Comparison of ENCODE assay signal across 1 cellular context in the genomic region with DNA sequence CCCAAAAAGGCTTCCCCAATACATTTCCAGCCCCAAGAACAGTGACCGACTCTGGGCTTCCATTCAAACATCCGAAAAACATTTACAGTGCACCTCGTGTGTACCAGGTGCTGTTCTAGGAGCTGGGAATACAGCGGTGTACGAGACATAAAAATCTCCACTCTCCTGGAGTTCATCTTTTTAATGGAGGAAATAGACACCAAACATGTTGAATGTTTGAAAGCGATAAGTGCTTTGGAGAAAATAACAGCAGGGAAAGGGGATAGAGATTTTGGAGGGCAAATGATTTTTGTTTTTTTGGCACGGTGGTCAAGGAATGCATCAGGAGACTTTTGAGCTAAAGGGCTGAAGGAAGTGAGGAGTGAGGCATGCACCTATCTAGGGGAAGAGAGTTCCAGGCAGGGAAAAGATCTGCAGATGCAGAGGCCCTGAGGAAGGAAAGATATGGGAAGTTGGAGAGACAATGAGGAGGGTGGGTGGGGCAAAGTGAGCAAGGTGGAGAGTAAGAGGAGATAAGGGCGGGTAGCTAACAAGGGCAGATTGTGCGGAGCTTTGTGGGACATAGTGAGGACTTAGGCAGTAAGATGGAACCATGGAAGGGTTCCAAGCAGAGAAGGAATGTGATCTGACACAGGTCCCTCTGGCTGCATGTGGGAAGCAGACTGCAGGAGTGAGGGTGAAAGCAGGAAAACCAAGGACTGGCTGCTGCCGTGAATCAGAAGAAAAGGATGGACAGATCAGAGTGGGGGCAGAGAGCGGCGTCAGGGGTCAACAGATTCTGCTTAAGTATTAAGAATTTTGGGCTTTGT.
TF ChIP-seq lines count a peak whose summit lies in the region.

No MANE protein-coding gene starts in this region.

TF ChIP-seq in K562, 482 proteins besides CTCF, POLR2A, EP300 and RAD21 (continued from another document and continues in another):
- TF ChIP-seq NFIX (CRISPR knock-in tag; IDR thresholded peaks at IDR 0.05; ENCODE audit: low read depth), result no peak
- TF ChIP-seq TCF3 (CRISPR knock-in tag; IDR thresholded peaks at IDR 0.05), result peak; percentile 75
- 0 out of 4 replicates have a peak, but pooled peaks of 1 of the 2 experiments have one; percentile 4 for TF ChIP-seq SIN3A (IDR thresholded peaks at IDR 0.05; ENCODE audit: borderline replicate concordance in 2 of 2, control insufficient read depth in 1 of 2, low read depth in 2 of 2, low read length in 2 of 2)
- 0 out of 2 replicates have a peak, but pooled peaks have one; percentile 5 for TF ChIP-seq SPI1 (IDR thresholded peaks at IDR 0.05; ENCODE audit: borderline replicate concordance, low read depth, low read length)
- no peak for TF ChIP-seq ATF7 (IDR thresholded peaks at IDR 0.05)
- no peak for TF ChIP-seq NR3C1 (CRISPR knock-in tag; IDR thresholded peaks at IDR 0.05)
- TF ChIP-seq, protein P1, sequence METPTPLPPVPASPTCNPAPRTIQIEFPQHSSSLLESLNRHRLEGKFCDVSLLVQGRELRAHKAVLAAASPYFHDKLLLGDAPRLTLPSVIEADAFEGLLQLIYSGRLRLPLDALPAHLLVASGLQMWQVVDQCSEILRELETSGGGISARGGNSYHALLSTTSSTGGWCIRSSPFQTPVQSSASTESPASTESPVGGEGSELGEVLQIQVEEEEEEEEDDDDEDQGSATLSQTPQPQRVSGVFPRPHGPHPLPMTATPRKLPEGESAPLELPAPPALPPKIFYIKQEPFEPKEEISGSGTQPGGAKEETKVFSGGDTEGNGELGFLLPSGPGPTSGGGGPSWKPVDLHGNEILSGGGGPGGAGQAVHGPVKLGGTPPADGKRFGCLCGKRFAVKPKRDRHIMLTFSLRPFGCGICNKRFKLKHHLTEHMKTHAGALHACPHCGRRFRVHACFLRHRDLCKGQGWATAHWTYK (CRISPR knock-in tag; IDR thresholded peaks at IDR 0.05), result no peak
- TF ChIP-seq MITF (IDR thresholded peaks at IDR 0.05), result no peak
- TF ChIP-seq SLC30A9 (CRISPR knock-in tag; IDR thresholded peaks at IDR 0.05), result no peak
- TF ChIP-seq KDM1A (IDR thresholded peaks at IDR 0.05), result peak; percentile 53 to 70; a peak in 2 of 4 replicates
- no peak for TF ChIP-seq RBM15 (IDR thresholded peaks at IDR 0.05; ENCODE audit: insufficient read depth, low read length)
- TF ChIP-seq, protein P2, sequence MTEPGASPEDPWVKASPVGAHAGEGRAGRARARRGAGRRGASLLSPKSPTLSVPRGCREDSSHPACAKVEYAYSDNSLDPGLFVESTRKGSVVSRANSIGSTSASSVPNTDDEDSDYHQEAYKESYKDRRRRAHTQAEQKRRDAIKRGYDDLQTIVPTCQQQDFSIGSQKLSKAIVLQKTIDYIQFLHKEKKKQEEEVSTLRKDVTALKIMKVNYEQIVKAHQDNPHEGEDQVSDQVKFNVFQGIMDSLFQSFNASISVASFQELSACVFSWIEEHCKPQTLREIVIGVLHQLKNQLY (CRISPR knock-in tag; conservative IDR thresholded peaks at IDR 0.05), result no peak
- TF ChIP-seq ZNF75A (CRISPR knock-in tag; IDR thresholded peaks at IDR 0.05), result no peak
- TF ChIP-seq, protein P3, sequence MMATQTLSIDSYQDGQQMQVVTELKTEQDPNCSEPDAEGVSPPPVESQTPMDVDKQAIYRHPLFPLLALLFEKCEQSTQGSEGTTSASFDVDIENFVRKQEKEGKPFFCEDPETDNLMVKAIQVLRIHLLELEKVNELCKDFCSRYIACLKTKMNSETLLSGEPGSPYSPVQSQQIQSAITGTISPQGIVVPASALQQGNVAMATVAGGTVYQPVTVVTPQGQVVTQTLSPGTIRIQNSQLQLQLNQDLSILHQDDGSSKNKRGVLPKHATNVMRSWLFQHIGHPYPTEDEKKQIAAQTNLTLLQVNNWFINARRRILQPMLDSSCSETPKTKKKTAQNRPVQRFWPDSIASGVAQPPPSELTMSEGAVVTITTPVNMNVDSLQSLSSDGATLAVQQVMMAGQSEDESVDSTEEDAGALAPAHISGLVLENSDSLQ (IDR thresholded peaks at IDR 0.05), result 0 out of 2 replicates have a peak, but pooled peaks have one; percentile 7
- TF ChIP-seq BRF2 (IDR thresholded peaks at IDR 0.05; ENCODE audit: borderline replicate concordance, insufficient read depth, insufficient read length), result no peak
- TF ChIP-seq, protein P4, sequence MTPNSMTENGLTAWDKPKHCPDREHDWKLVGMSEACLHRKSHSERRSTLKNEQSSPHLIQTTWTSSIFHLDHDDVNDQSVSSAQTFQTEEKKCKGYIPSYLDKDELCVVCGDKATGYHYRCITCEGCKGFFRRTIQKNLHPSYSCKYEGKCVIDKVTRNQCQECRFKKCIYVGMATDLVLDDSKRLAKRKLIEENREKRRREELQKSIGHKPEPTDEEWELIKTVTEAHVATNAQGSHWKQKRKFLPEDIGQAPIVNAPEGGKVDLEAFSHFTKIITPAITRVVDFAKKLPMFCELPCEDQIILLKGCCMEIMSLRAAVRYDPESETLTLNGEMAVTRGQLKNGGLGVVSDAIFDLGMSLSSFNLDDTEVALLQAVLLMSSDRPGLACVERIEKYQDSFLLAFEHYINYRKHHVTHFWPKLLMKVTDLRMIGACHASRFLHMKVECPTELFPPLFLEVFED (CRISPR knock-in tag; conservative IDR thresholded peaks at IDR 0.05), result 0 out of 2 replicates have a peak, but pooled peaks have one; percentile 26
- peak; percentile 73 for TF ChIP-seq NFIC (IDR thresholded peaks at IDR 0.05)
- TF ChIP-seq, protein P5, sequence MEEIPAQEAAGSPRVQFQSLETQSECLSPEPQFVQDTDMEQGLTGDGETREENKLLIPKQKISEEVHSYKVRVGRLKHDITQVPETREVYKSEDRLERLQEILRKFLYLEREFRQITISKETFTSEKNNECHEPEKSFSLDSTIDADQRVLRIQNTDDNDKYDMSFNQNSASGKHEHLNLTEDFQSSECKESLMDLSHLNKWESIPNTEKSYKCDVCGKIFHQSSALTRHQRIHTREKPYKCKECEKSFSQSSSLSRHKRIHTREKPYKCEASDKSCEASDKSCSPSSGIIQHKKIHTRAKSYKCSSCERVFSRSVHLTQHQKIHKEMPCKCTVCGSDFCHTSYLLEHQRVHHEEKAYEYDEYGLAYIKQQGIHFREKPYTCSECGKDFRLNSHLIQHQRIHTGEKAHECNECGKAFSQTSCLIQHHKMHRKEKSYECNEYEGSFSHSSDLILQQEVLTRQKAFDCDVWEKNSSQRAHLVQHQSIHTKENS (CRISPR knock-in tag; IDR thresholded peaks at IDR 0.05), result no peak
- TF ChIP-seq ASH1L (IDR thresholded peaks at IDR 0.05; ENCODE audit: borderline replicate concordance, low read depth, partially characterized antibody), result peak; percentile 0
- TF ChIP-seq NCOR1 (IDR thresholded peaks at IDR 0.05), result peak; percentile 79
- TF ChIP-seq HLTF (IDR thresholded peaks at IDR 0.05), result peak; percentile 75; the same call in 1 of the 2 replicates
- TF ChIP-seq ZFPM2 (CRISPR knock-in tag; IDR thresholded peaks at IDR 0.05), result no peak
- no peak for TF ChIP-seq ZNF589 (CRISPR knock-in tag; IDR thresholded peaks at IDR 0.05; ENCODE audit: low read depth)
- no peak for TF ChIP-seq DACH1 (IDR thresholded peaks at IDR 0.05; ENCODE audit: partially characterized antibody)
- TF ChIP-seq LEF1 (IDR thresholded peaks at IDR 0.05), result peak; percentile 53
- TF ChIP-seq, protein P6, sequence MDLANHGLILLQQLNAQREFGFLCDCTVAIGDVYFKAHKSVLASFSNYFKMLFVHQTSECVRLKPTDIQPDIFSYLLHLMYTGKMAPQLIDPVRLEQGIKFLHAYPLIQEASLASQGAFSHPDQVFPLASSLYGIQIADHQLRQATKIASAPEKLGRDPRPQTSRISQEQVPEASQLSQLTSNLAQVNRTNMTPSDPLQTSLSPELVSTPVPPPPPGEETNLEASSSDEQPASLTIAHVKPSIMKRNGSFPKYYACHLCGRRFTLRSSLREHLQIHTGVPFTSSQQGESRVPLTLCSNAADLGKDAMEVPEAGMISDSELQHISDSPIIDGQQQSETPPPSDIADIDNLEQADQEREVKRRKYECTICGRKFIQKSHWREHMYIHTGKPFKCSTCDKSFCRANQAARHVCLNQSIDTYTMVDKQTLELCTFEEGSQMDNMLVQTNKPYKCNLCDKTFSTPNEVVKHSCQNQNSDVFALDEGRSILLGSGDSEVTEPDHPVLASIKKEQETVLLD (IDR thresholded peaks at IDR 0.05), result peak; percentile 55; the same call in 1 of the 2 replicates
- TF ChIP-seq HNRNPLL (IDR thresholded peaks at IDR 0.05; ENCODE audit: low read depth, low read length, poor library complexity, severe bottlenecking), result no peak
- TF ChIP-seq SMAD2 (IDR thresholded peaks at IDR 0.05; ENCODE audit: low read depth, low read length), result no peak
- no peak for TF ChIP-seq CUX1 (CRISPR knock-in tag; IDR thresholded peaks at IDR 0.05)
- TF ChIP-seq, protein P7, sequence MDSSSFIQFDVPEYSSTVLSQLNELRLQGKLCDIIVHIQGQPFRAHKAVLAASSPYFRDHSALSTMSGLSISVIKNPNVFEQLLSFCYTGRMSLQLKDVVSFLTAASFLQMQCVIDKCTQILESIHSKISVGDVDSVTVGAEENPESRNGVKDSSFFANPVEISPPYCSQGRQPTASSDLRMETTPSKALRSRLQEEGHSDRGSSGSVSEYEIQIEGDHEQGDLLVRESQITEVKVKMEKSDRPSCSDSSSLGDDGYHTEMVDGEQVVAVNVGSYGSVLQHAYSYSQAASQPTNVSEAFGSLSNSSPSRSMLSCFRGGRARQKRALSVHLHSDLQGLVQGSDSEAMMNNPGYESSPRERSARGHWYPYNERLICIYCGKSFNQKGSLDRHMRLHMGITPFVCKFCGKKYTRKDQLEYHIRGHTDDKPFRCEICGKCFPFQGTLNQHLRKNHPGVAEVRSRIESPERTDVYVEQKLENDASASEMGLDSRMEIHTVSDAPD (CRISPR knock-in tag; IDR thresholded peaks at IDR 0.05), result no peak
- no peak for TF ChIP-seq ZNF232 (CRISPR knock-in tag; IDR thresholded peaks at IDR 0.05)
- TF ChIP-seq ZKSCAN1 (IDR thresholded peaks at IDR 0.05; ENCODE audit: low read depth, low read length), result no peak
- TF ChIP-seq, protein P8, sequence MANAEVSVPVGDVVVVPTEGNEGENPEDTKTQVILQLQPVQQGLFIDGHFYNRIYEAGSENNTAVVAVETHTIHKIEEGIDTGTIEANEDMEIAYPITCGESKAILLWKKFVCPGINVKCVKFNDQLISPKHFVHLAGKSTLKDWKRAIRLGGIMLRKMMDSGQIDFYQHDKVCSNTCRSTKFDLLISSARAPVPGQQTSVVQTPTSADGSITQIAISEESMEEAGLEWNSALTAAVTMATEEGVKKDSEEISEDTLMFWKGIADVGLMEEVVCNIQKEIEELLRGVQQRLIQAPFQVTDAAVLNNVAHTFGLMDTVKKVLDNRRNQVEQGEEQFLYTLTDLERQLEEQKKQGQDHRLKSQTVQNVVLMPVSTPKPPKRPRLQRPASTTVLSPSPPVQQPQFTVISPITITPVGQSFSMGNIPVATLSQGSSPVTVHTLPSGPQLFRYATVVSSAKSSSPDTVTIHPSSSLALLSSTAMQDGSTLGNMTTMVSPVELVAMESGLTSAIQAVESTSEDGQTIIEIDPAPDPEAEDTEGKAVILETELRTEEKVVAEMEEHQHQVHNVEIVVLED (CRISPR knock-in tag; IDR thresholded peaks at IDR 0.05), result no peak
- TF ChIP-seq ZNF445 (CRISPR knock-in tag; IDR thresholded peaks at IDR 0.05; ENCODE audit: low read depth), result no peak
- no peak for TF ChIP-seq NR1H2 (CRISPR knock-in tag; IDR thresholded peaks at IDR 0.05)
